8 cellular contexts compared by ENCODE assay signal in genomic region chrX:1392376-1393130, GRCh38. TPM values are rescaled to one million over a fixed set of nuclear protein-coding genes. Genes with fewer than 3 reads are reported as not detected.
A peak's percentile ranks its signal among the peaks of the same experiment; 100 is the strongest.
DNase-seq lines count a peak whose midpoint lies in the region; FAIRE-seq and TF ChIP-seq lines count a peak whose summit lies in the region.

No MANE protein-coding gene starts in this region.

- CTCF ChIA-PET in HEK293T (lab: Yijun Ruan, JAX), result no interaction called here

- peak; percentile 82 for TF ChIP-seq POLR2A in GM12892 (IDR thresholded peaks at IDR 0.05; ENCODE audit: low read depth, low read length)

- H3K4me3 ChIP-seq in bronchial epithelial cell (ENCODE audit: low read depth, low read length), result peak overlapping the region; percentile 100

- peaks cover 19% of the 10 kb centered on the region for H3K36me3 ChIP-seq in bronchial epithelial cell (ENCODE audit: control insufficient read depth, insufficient read depth, low read length)

- POLR2A ChIA-PET in HEK293T (lab: Yijun Ruan, JAX), result no interaction called here

- peak; percentile 58 for DNase-seq in GM12892 (ENCODE audit: insufficient read length)
- DNase-seq in HEK293T (ENCODE audit: extremely low spot score), result peak; percentile 66
- peak; percentile 54 for DNase-seq in NCI-H226
- DNase-seq in bronchial epithelial cell (ENCODE audit: low read depth), result peak; percentile 23
- peak; percentile 77 for DNase-seq in islet precursor cell
- DNase-seq in stimulated activated CD4-positive, alpha-beta T cell treated with anti-CD3 and anti-CD28 coated beads, Interleukin-4, amount 100 ng/mL, for 48 hours (ENCODE audit: low read depth in 2 of 2), result peak; percentile 39 to 61
- DNase-seq in NCI-H1436 (lab: John Stamatoyannopoulos, UW), result no peak
- DNase-seq in NCI-H2081 (lab: John Stamatoyannopoulos, UW), result no peak

- H3K27me3 ChIP-seq in bronchial epithelial cell (ENCODE audit: control insufficient read depth, insufficient read depth, low read length), result no peaks in the 10 kb centered on the region

- TF ChIP-seq CTCF in bronchial epithelial cell (IDR thresholded peaks at IDR 0.05; ENCODE audit: insufficient read depth, low read length, severe bottlenecking), result no peak

- FAIRE-seq in GM12892 (lab: Jason Lieb, UNC) (peak; percentile 46), bronchial epithelial cell (lab: Jason Lieb, UNC) (no peak)

TF ChIP-seq in HEK293T, 16 proteins besides CTCF, POLR2A, EP300 and RAD21:
- TF ChIP-seq ARNT (IDR thresholded peaks at IDR 0.05) (no peak), LEF1 (IDR thresholded peaks at IDR 0.05; ENCODE audit: borderline replicate concordance) (no peak), L3MBTL2 (conservative IDR thresholded peaks at IDR 0.05) (peak; percentile 71), HDGF (IDR thresholded peaks at IDR 0.05; ENCODE audit: borderline replicate concordance) (0 out of 2 replicates have a peak, but pooled peaks have one; percentile 0)

RNA-seq across cellular contexts. Expression of gene SLC25A6, which starts 0.6 kb away (rescaled TPM):
- 337 TPM for polyA plus RNA-seq in GM12892 (2012; ENCODE audit: missing spikeins)
- total RNA-seq in bronchial epithelial cell, result 251 and 335 TPM in 2 replicates

RNA-seq across cellular contexts. Expression of gene IL3RA, which starts 56.0 kb away (rescaled TPM):
- polyA plus RNA-seq in GM12892 (2012; ENCODE audit: missing spikeins), result 15.4 TPM
- total RNA-seq in bronchial epithelial cell, result not detected in 2 replicates

Comparison
In these comparisons a context has a peak if more than half of its experiments do, and no peak if none do; other contexts are left out.
1. DNase-seq: peak in GM12892 (single experiment), HEK293T (single experiment), NCI-H226 (single experiment), bronchial epithelial cell (single experiment), islet precursor cell (single experiment) and stimulated activated CD4-positive, alpha-beta T cell treated with anti-CD3 and anti-CD28 coated beads, Interleukin-4, amount 100 ng/mL, for 48 hours (2 of 2); none in NCI-H1436 (single experiment) and NCI-H2081 (0 of 2).